16 cellular contexts compared by ENCODE assay signal in the genomic region with DNA sequence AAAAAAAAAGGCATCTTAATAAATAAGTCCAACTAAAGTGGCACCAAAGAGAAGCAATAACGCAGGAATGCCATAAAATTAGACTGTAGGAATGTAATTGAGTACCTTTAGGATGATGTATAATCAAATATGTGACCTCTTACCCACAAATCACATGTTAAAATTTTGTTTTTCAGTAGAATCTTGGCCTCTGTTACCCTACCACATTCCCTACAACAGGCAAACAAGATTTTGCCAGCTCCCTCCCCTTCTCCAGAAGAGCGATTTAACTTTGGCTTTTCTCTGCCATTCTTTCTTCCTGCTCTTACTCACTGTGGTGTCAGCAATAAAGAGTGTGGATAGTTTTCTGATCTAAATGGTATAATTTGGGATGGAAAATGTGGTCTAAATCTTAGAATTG. TPM values are rescaled to one million over a fixed set of nuclear protein-coding genes. Genes with fewer than 3 reads are reported as not detected.
"Had no signal": no experiment of that assay in that cellular context is flagged by ENCODE, and none has a peak within 500 bp of the region (broad histone marks: within the 10 kb centered on the region; RNA-seq: fewer than 3 reads in every experiment).

No MANE protein-coding gene starts in this region.

- H3K4me1 Mint-ChIP-seq: activated CD8-positive, alpha-beta memory T cell treated with anti-CD3 and anti-CD28 coated beads, Interleukin-2, amount 10 ng/mL, durations not matched to agents 7 days and 5 days; stimulated activated naive CD8-positive, alpha-beta T cell treated with anti-CD3 and anti-CD28 coated beads, Interleukin-15, amount 100 ng/mL, for 72 hours had no signal

- H3K4me3 ChIP-seq: esophagus squamous epithelium, heart right ventricle, thyroid gland had no signal

- H3K36me3 Mint-ChIP-seq: activated CD8-positive, alpha-beta memory T cell treated with anti-CD3 and anti-CD28 coated beads, Interleukin-2, amount 10 ng/mL, durations not matched to agents 7 days and 5 days had no signal

- H3K9me3 Mint-ChIP-seq: stimulated activated naive CD8-positive, alpha-beta T cell treated with anti-CD3 and anti-CD28 coated beads, Interleukin-15, amount 100 ng/mL, for 72 hours had no signal

- H3K27me3 ChIP-seq: esophagus squamous epithelium, thyroid gland had no signal

- H3K27ac ChIP-seq: esophagus squamous epithelium, heart right ventricle had no signal

- DNase-seq: activated CD4-positive, alpha-beta T cell treated with anti-CD3 and anti-CD28 coated beads for 1 hour; activated CD4-positive, alpha-beta T cell treated with anti-CD3 and anti-CD28 coated beads, Interleukin-2, amount 50 U/mL, for 48 hours; activated CD8-positive, alpha-beta memory T cell treated with anti-CD3 and anti-CD28 coated beads, Interleukin-2, amount 10 ng/mL, durations not matched to agents 7 days and 5 days; activated effector memory CD4-positive, alpha-beta T cell treated with anti-CD3 and anti-CD28 coated beads, Interleukin-2, amount 50 U/mL, for 16 hours; activated T-cell treated with anti-CD3 and anti-CD28 coated beads, Interleukin-2, amount 50 U/mL, for 4 hours; amniotic stem cell; esophagus squamous epithelium; foreskin melanocyte; heart right ventricle; kidney; left ventricle myocardium superior; retina; stimulated activated CD4-positive, alpha-beta T cell treated with anti-CD3 and anti-CD28 coated beads, Interleukin-4, amount 100 ng/mL, for 4 hours; stimulated activated naive CD8-positive, alpha-beta T cell treated with anti-CD3 and anti-CD28 coated beads, Interleukin-15, amount 100 ng/mL, for 72 hours; thyroid gland had no signal

- H3K4me3 Mint-ChIP-seq: activated CD8-positive, alpha-beta memory T cell treated with anti-CD3 and anti-CD28 coated beads, Interleukin-2, amount 10 ng/mL, durations not matched to agents 7 days and 5 days; activated T-cell treated with anti-CD3 and anti-CD28 coated beads, Interleukin-2, amount 50 U/mL, for 4 hours; stimulated activated naive CD8-positive, alpha-beta T cell treated with anti-CD3 and anti-CD28 coated beads, Interleukin-15, amount 100 ng/mL, for 72 hours had no signal

- H3K36me3 ChIP-seq: heart right ventricle, thyroid gland had no signal

- H3K9me3 ChIP-seq: thyroid gland had no signal

- ATAC-seq: activated CD8-positive, alpha-beta memory T cell treated with anti-CD3 and anti-CD28 coated beads, Interleukin-2, amount 10 ng/mL, durations not matched to agents 7 days and 5 days; activated naive CD4-positive, alpha-beta T cell treated with anti-CD3 and anti-CD28 coated beads, Interleukin-2, amount 50 U/mL, for 72 hours; activated T-cell treated with anti-CD3 and anti-CD28 coated beads, Interleukin-2, amount 50 U/mL, for 4 hours; heart right ventricle; left ventricle myocardium superior; stimulated activated naive CD8-positive, alpha-beta T cell treated with anti-CD3 and anti-CD28 coated beads, Interleukin-15, amount 100 ng/mL, for 72 hours had no signal

- H3K27ac Mint-ChIP-seq: activated CD8-positive, alpha-beta memory T cell treated with anti-CD3 and anti-CD28 coated beads, Interleukin-2, amount 10 ng/mL, durations not matched to agents 7 days and 5 days; activated naive CD4-positive, alpha-beta T cell treated with anti-CD3 and anti-CD28 coated beads, Interleukin-2, amount 50 U/mL, for 72 hours; stimulated activated naive CD8-positive, alpha-beta T cell treated with anti-CD3 and anti-CD28 coated beads, Interleukin-15, amount 100 ng/mL, for 72 hours had no signal

RNA-seq across cellular contexts. Expression of a gene that starts 57.2 kb away (rescaled TPM):
- total RNA-seq: activated CD8-positive, alpha-beta memory T cell treated with anti-CD3 and anti-CD28 coated beads, Interleukin-2, amount 10 ng/mL, durations not matched to agents 7 days and 5 days had no signal
